9 cellular contexts compared by ENCODE assay signal in the genomic region with DNA sequence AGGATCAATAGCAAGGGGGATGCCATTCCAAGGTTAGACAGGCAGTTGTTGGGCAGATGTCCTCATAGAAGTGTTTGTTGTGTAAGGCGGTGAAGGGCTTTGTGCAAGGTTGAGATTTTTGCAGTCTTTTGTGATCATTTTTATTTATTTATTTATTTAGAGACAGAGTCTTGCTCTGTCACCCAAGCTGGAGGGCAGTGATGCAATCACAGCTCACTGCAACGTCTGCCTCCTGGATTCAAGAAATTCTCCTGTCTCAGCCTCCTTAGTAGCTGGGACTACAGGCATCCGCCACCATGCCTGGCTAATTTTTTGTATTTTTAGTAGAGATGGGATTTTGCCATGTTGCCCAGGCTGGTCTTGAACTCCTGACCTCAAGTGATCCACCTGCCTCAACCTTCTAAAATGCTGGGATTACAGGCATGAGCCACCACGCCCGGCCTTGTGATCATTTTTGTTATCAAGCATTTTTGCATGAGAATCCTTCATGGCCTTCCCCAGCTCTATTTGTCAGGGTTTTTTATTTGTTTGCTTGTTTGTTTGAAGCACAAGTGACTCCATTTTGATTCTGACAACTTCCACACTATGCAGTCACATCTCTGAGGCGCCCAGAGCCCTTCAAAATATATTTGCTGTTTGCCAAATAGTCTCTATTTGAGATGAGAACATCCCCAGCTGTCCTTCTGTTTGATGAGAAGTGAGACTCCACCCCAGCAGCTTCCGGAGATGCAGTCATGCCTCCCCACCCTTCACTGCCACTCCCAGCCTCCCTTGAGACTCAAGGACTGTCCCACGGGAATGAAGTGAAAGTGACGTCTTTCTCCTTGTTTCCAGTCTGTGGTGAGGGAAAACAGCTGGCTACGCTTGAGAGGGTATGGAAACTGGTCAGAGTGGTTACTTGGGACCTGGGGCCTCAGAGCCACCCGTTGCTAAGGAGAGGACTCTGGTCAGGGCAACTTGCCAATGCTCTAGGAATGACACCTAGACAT. TPM values are rescaled to one million over a fixed set of nuclear protein-coding genes. Genes with fewer than 3 reads are reported as not detected.
DNase-seq lines count a peak whose midpoint lies in the region; ATAC-seq, FAIRE-seq and TF ChIP-seq lines count a peak whose summit lies in the region.
"Had no signal": no experiment of that assay in that cellular context is flagged by ENCODE, and none has a peak within 500 bp of the region (broad histone marks: within the 10 kb centered on the region; RNA-seq: fewer than 3 reads in every experiment).

No MANE protein-coding gene starts in this region.

- peak overlapping the region; percentile 79 for H3K27ac Mint-ChIP-seq in memory B cell

- no peak for TF ChIP-seq POLR2A in testis (IDR thresholded peaks at IDR 0.05)

- H3K4me1 ChIP-seq in DOHH2 (ENCODE audit: control insufficient read depth, low read length) (peaks cover 66% of the 10 kb centered on the region), testis (peaks cover 4% of the 10 kb centered on the region)

- peak overlapping the region; percentile 52 for H3K4me3 Mint-ChIP-seq in memory B cell

- H3F3A ChIP-seq in DOHH2 (ENCODE audit: control insufficient read depth, insufficient read depth) = peaks cover 27% of the 10 kb centered on the region

- FAIRE-seq in frontal cortex (lab: Jason Lieb, UNC) = no peak

- no peaks in the 10 kb centered on the region for H3K79me2 ChIP-seq in DOHH2 (ENCODE audit: control insufficient read depth, low read length)

- TF ChIP-seq CTCF in DOHH2 (IDR thresholded peaks at IDR 0.05; ENCODE audit: low read depth, low read length, poor library complexity, severe bottlenecking) (no peak), testis (IDR thresholded peaks at IDR 0.05) (no peak)

- H3K9me3 ChIP-seq in DOHH2 (ENCODE audit: control insufficient read depth, insufficient read depth, low read length) = no peaks in the 10 kb centered on the region
- H3K9me3 ChIP-seq in testis = no peaks in the 10 kb centered on the region

- H3K36me3 ChIP-seq in DOHH2 (ENCODE audit: control insufficient read depth, low read length) (peaks cover 18% of the 10 kb centered on the region), testis (ENCODE audit: low read depth, missing control alignments) (no peaks in the 10 kb centered on the region)

- H3K9me3 Mint-ChIP-seq in memory B cell = no peaks in the 10 kb centered on the region

- 75 to 92% methylated on average over 11 of the region's 11 CpGs for WGBS in testis, 2 donors

- intact Hi-C loops in testis (cut with DNase I; ENCODE audit: low total_unique reads) = loop anchor here (5.0 kb wide), 1 partner anchor 239 kb away; no protein-coding TSS in a partner anchor

- ATAC-seq in GM21529 (IDR thresholded peaks at IDR 0.05; ENCODE audit: unreplicated experiment) (peak; percentile 71), memory B cell (ENCODE audit: low read depth) (peak; percentile 85)

- H3K4me3 ChIP-seq in DOHH2 (ENCODE audit: low read length) = peak overlapping the region; percentile 51
- no peak overlapping the region for H3K4me3 ChIP-seq in testis

- DNase-seq in MV-4-11 (lab: John Stamatoyannopoulos, UW) (peak; percentile 13), amniotic stem cell (lab: John Stamatoyannopoulos, UW) (peak; percentile 35), memory B cell (ENCODE audit: low spot score in 2 of 2) (peak; percentile 45 to 53), frontal cortex (ENCODE audit: low spot score in 2 of 2) (no peak), testis (no peak), NOMO-1 (lab: John Stamatoyannopoulos, UW; ENCODE audit: unreplicated experiment in 2 of 2) (no peak)

- peak overlapping the region; percentile 75 for H3K27ac ChIP-seq in DOHH2 (ENCODE audit: low read depth, low read length)
- no peak overlapping the region for H3K27ac ChIP-seq in testis
- H3K27ac ChIP-seq: KMS-11 had no signal

- H3K27me3 Mint-ChIP-seq in memory B cell = no peaks in the 10 kb centered on the region

- peak overlapping the region; percentile 61 for H3K4me2 ChIP-seq in DOHH2 (ENCODE audit: low read length)
- H3K4me2 ChIP-seq: KMS-11 had no signal

- peaks cover 9% of the 10 kb centered on the region for H3K36me3 Mint-ChIP-seq in memory B cell

- H3K27me3 ChIP-seq in DOHH2 (ENCODE audit: control insufficient read depth, low read length) = no peaks in the 10 kb centered on the region
- H3K27me3 ChIP-seq in testis = no peaks in the 10 kb centered on the region

- no peaks in the 10 kb centered on the region for H3K9me2 ChIP-seq in DOHH2 (replicated peaks; ENCODE audit: control insufficient read depth, low read length)

- H3K4me1 Mint-ChIP-seq in memory B cell = peaks cover 33% of the 10 kb centered on the region

- H4K20me1 ChIP-seq in DOHH2 (ENCODE audit: control insufficient read depth, insufficient read depth, low read depth, low read length) = no peaks in the 10 kb centered on the region

RNA-seq across cellular contexts. Expression of a gene that starts 38.0 kb away (rescaled TPM):
- total RNA-seq in frontal cortex (46.9 TPM), testis (100 to 1,000 TPM in 1 of 2 donors, 10 to 100 TPM in 1; 57.8 to 115 TPM)
- 70.6 TPM for polyA plus RNA-seq in testis (ENCODE audit: insufficient read depth, low read depth, low replicate concordance)

RNA-seq across cellular contexts. Expression of a gene that starts 38.6 kb away (rescaled TPM):
- 60.3 TPM for total RNA-seq in frontal cortex
- 100 to 1,000 TPM in 1 of 2 donors, 10 to 100 TPM in 1; 87.6 to 108 TPM for total RNA-seq in testis
- 91.9 TPM for polyA plus RNA-seq in testis (ENCODE audit: insufficient read depth, low read depth, low replicate concordance)

RNA-seq across cellular contexts. Expression of a gene that starts 49.7 kb away (rescaled TPM):
- 6.5 TPM for total RNA-seq in frontal cortex
- total RNA-seq in testis = 1 to 10 TPM; 7.3 to 9.3 TPM
- polyA plus RNA-seq in testis (ENCODE audit: insufficient read depth, low read depth, low replicate concordance) = 9.3 TPM

Comparison
In these comparisons a context has a peak if more than half of its experiments do, and no peak if none do; other contexts are left out.
1. DNase-seq: peak in MV-4-11 (single experiment), amniotic stem cell (single experiment) and memory B cell (2 of 2); none in frontal cortex (0 of 2), testis (single experiment) and NOMO-1 (0 of 2).